ENCODE assay signal across 8 cellular contexts in genomic region chr14:68966872-68967301, GRCh38. TPM values are rescaled to one million over a fixed set of nuclear protein-coding genes. Genes with fewer than 3 reads are reported as not detected.
DNase-seq lines count a peak whose midpoint lies in the region; ATAC-seq and TF ChIP-seq lines count a peak whose summit lies in the region.
"Had no signal": no experiment of that assay in that cellular context is flagged by ENCODE, and none has a peak within 500 bp of the region (broad histone marks: within the 10 kb centered on the region; RNA-seq: fewer than 3 reads in every experiment).

No MANE protein-coding gene starts in this region.

- no peak overlapping the region for H4K8ac ChIP-seq in IMR-90 (ENCODE audit: low read depth in 2 of 2, low read length in 2 of 2)

- ATAC-seq in IMR-90 (ENCODE audit: low read depth) (no peak), right lobe of liver (peak in 3 of 4 donors; percentile 5 to 21 (median 7)), HG02610 (IDR thresholded peaks at IDR 0.05; ENCODE audit: unreplicated experiment) (no peak), GM18502 (IDR thresholded peaks at IDR 0.05; ENCODE audit: poor library complexity, unreplicated experiment) (no peak)

- H3K36me3 ChIP-seq in IMR-90 (ENCODE audit: control insufficient read depth, insufficient read depth, low read length) (peaks cover 47% of the 10 kb centered on the region), brain microvascular endothelial cell (replicated peaks) (peaks cover 60% of the 10 kb centered on the region), right lobe of liver (no peaks in the 10 kb centered on the region)

- dilution Hi-C loops in IMR-90 (cut with HindIII; ENCODE audit: low sequenced_read_pairs, unreplicated experiment), result no loop called here

- H2AK9ac ChIP-seq in IMR-90 (replicated peaks; ENCODE audit: low read depth, low read length, poor library complexity), result peak overlapping the region; percentile 11

- DNase-seq in IMR-90 (no peak), brain microvascular endothelial cell (peak; percentile 26), right lobe of liver (no peak), type B pancreatic cell (ENCODE audit: extremely low spot score, unreplicated experiment) (no peak), progenitor cell of endocrine pancreas (ENCODE audit: low spot score, unreplicated experiment) (no peak)
- DNase-seq: activated CD8-positive, alpha-beta memory T cell treated with anti-CD3 and anti-CD28 coated beads for 24 hours had no signal

- H4K5ac ChIP-seq in IMR-90 (ENCODE audit: low read depth, low read length), result no peak overlapping the region

- peak overlapping the region; percentile 27; the same call in 1 of the 2 replicates for H3K23ac ChIP-seq in IMR-90 (ENCODE audit: low read depth, low read length)

- H3K9me1 ChIP-seq in IMR-90 (ENCODE audit: insufficient read depth, low read length), result peaks cover 75% of the 10 kb centered on the region

- H3K27ac ChIP-seq in IMR-90 (ENCODE audit: insufficient read depth, low read length), result peak overlapping the region; percentile 6; the same call in 1 of the 2 replicates
- H3K27ac ChIP-seq in brain microvascular endothelial cell, result no peak overlapping the region
- H3K27ac ChIP-seq in right lobe of liver, result peak overlapping the region in 1 of 3 donors; percentile 48

- H3K14ac ChIP-seq in IMR-90 (replicated peaks; ENCODE audit: low read depth, low read length), result no peak overlapping the region; the same call in 1 of the 2 replicates

- TF ChIP-seq POLR2A in IMR-90 (IDR thresholded peaks at IDR 0.05; ENCODE audit: low read depth, low read length), result no peak
- no peak for TF ChIP-seq POLR2A in right lobe of liver (IDR thresholded peaks at IDR 0.05)

- H3K4me3 ChIP-seq in IMR-90 (ENCODE audit: insufficient read depth, low read depth, low read length) (no peak overlapping the region), brain microvascular endothelial cell (ENCODE audit: low read depth, low read length) (no peak overlapping the region), right lobe of liver (no peak overlapping the region)

- H3K36me3 Mint-ChIP-seq in type B pancreatic cell, result peaks cover 15% of the 10 kb centered on the region
- peaks cover 2% of the 10 kb centered on the region for H3K36me3 Mint-ChIP-seq in progenitor cell of endocrine pancreas (ENCODE audit: insufficient read depth)

- intact Hi-C loops in IMR-90 (cut with micrococcal nuclease) (no loop called here), right lobe of liver (cut with DNase I) (no loop called here)

- in situ Hi-C loops in IMR-90 (cut with MboI; ENCODE audit: low sequenced_read_pairs) (no loop called here), brain microvascular endothelial cell (cut with HindIII; ENCODE audit: low pct_ligation_motif_present, low sequenced_read_pairs) (no loop called here)

- no peak overlapping the region for H3K9ac ChIP-seq in IMR-90 (ENCODE audit: low read depth, low read length)

- H2BK5ac ChIP-seq in IMR-90 (ENCODE audit: low read depth, low read length, poor library complexity, severe bottlenecking), result peak overlapping the region; percentile 42

- H3K27ac Mint-ChIP-seq in type B pancreatic cell (peak overlapping the region; percentile 91), progenitor cell of endocrine pancreas (no peak overlapping the region)

- H3K4me3 Mint-ChIP-seq in type B pancreatic cell (no peak overlapping the region), progenitor cell of endocrine pancreas (ENCODE audit: low read depth) (no peak overlapping the region)

- no peak overlapping the region for H2BK15ac ChIP-seq in IMR-90 (ENCODE audit: low read depth, low read length)

- H4K20me1 ChIP-seq in IMR-90 (ENCODE audit: insufficient read depth, low read length), result peaks cover 100% of the 10 kb centered on the region

- H2AK5ac ChIP-seq in IMR-90 (ENCODE audit: low read depth, low read length), result 0 out of 2 replicates have a peak overlapping the region, but pooled peaks have one; percentile 20

- H3K9me3 ChIP-seq in IMR-90 (ENCODE audit: control insufficient read depth, insufficient read depth, low read length), result no peaks in the 10 kb centered on the region
- H3K9me3 ChIP-seq in right lobe of liver, result no peaks in the 10 kb centered on the region

- H3K27me3 Mint-ChIP-seq in type B pancreatic cell, result no peaks in the 10 kb centered on the region
- no peaks in the 10 kb centered on the region for H3K27me3 Mint-ChIP-seq in progenitor cell of endocrine pancreas

- BruUV-seq in IMR-90 (replicated peaks; lab: Mats Ljungman, UMichigan), result no TSS peak

- no peak overlapping the region for H2BK120ac ChIP-seq in IMR-90 (ENCODE audit: low read depth, low read length)

- no peaks in the 10 kb centered on the region for H3K9me3 Mint-ChIP-seq in type B pancreatic cell
- no peaks in the 10 kb centered on the region for H3K9me3 Mint-ChIP-seq in progenitor cell of endocrine pancreas (ENCODE audit: low read depth)

- 0 out of 2 replicates have a peak overlapping the region, but pooled peaks have one; percentile 2 for H3K56ac ChIP-seq in IMR-90 (ENCODE audit: extremely low read depth, insufficient read depth, low read length)

- TF ChIP-seq RAD21 in IMR-90 (IDR thresholded peaks at IDR 0.05; ENCODE audit: low read length), result no peak

- POLR2A ChIA-PET in IMR-90 (lab: Charles Lee; ENCODE audit: unreplicated experiment), result interaction anchor here (0.5 to 0.7 kb wide), 3 partner anchors 11 to 176 kb away, joined by 3 to 7 read pairs (median 4); no protein-coding TSS in a partner anchor

- no CpG with 5 or more reads among the region's 3 CpGs for WGBS in IMR-90 (ENCODE audit: extremely low coverage in 2 of 2, insufficient read length in 1 of 2), 2 experiments
- 40% methylated on average over 1 of the region's 3 CpGs for WGBS in right lobe of liver (ENCODE audit: insufficient coverage, low coverage, low lambda C conversion rate, missing lambda C conversion rate)

- H2AFZ ChIP-seq in IMR-90 (replicated peaks; ENCODE audit: low read length, poor library complexity), result peak overlapping the region; percentile 15

- no peak overlapping the region for H4K91ac ChIP-seq in IMR-90 (ENCODE audit: insufficient read depth, low read depth, low read length)

- peak overlapping the region; percentile 4; the same call in 1 of the 2 replicates for H3K4ac ChIP-seq in IMR-90 (ENCODE audit: low read depth, low read length)

- H3K4me2 ChIP-seq in IMR-90 (ENCODE audit: low read depth, low read length), result peak overlapping the region; percentile 4; the same call in 1 of the 2 replicates

- TF ChIP-seq CTCF in IMR-90 (conservative IDR thresholded peaks at IDR 0.05; ENCODE audit: low read depth, low read length) (no peak), brain microvascular endothelial cell (IDR thresholded peaks at IDR 0.05; ENCODE audit: low read depth, low read length, missing control alignments) (no peak), right lobe of liver (IDR thresholded peaks at IDR 0.05) (no peak), type B pancreatic cell (conservative IDR thresholded peaks at IDR 0.05) (no peak), progenitor cell of endocrine pancreas (IDR thresholded peaks at IDR 0.05; ENCODE audit: unreplicated experiment) (no peak)

- peaks cover 86% of the 10 kb centered on the region for H3K4me1 ChIP-seq in IMR-90 (ENCODE audit: control insufficient read depth, insufficient read depth, low read length)
- H3K4me1 ChIP-seq in right lobe of liver, result peaks cover 0 to 54% (median 13%) of the 10 kb centered on the region in 4 donors

- H3K27me3 ChIP-seq in IMR-90 (ENCODE audit: control insufficient read depth, insufficient read depth, low read length) (no peaks in the 10 kb centered on the region), brain microvascular endothelial cell (replicated peaks) (no peaks in the 10 kb centered on the region), right lobe of liver (no peaks in the 10 kb centered on the region)

- CTCF ChIA-PET in IMR-90 (lab: Yijun Ruan, JAX), result interaction anchor here (1.2 kb wide), 1 partner anchor 8 kb away, joined by 3 read pairs; no protein-coding TSS in a partner anchor

- peaks cover 82% of the 10 kb centered on the region for H3K4me1 Mint-ChIP-seq in type B pancreatic cell (ENCODE audit: unreplicated experiment)
- H3K4me1 Mint-ChIP-seq in progenitor cell of endocrine pancreas (ENCODE audit: low read depth), result peaks cover 43% of the 10 kb centered on the region

- peaks cover 0 to 88% of the 10 kb centered on the region in 2 experiments; a peak in 2 of 4 replicates for H3K79me1 ChIP-seq in IMR-90 (ENCODE audit: low read depth in 1 of 2, low read length in 2 of 2)

- H3K18ac ChIP-seq in IMR-90 (ENCODE audit: low read depth, low read length), result no peak overlapping the region

- H2BK20ac ChIP-seq in IMR-90 (ENCODE audit: low read depth, low read length), result no peak overlapping the region

TF ChIP-seq in IMR-90, 13 proteins besides CTCF, POLR2A, EP300 and RAD21:
- TF ChIP-seq RCOR1 (IDR thresholded peaks at IDR 0.05; ENCODE audit: insufficient replicate concordance, low read length) (no peak), BHLHE40 (IDR thresholded peaks at IDR 0.05; ENCODE audit: low read depth, low read length) (no peak), MAFK (IDR thresholded peaks at IDR 0.05; ENCODE audit: low read depth, low read length) (no peak), CEBPB (IDR thresholded peaks at IDR 0.05; ENCODE audit: low read depth, low read length) (no peak)

RNA-seq across cellular contexts. Expression of gene ACTN1, which starts 12.2 kb away (rescaled TPM):
- total RNA-seq in IMR-90 (2012; rRNA removed) (648 and 684 TPM in 2 replicates), right lobe of liver (100 to 1,000 TPM in 3 of 6 experiments, 10 to 100 TPM in 3; 53.1 to 145 (median 100) TPM), type B pancreatic cell (ENCODE audit: low replicate concordance) (128 and 176 TPM in 2 replicates), progenitor cell of endocrine pancreas (92.6 and 105 TPM in 2 replicates)
- polyA plus RNA-seq in IMR-90 (2012; rRNA removed), result 766 and 895 TPM in 2 replicates
- 676 and 750 TPM in 2 replicates for polyA plus RNA-seq in IMR-90 (2012; cell fraction: cytosol; rRNA removed)
- 1,803 and 1,926 TPM in 2 replicates for polyA plus RNA-seq in IMR-90 (2012; cell fraction: nucleus; rRNA removed; ENCODE audit: low replicate concordance)

Comparison
In these comparisons a context has a peak if more than half of its experiments do, and no peak if none do; other contexts are left out.
1. ATAC-seq: peak in right lobe of liver (3 of 4); none in IMR-90 (single experiment), HG02610 (single experiment) and GM18502 (single experiment).